16 cellular contexts compared by ENCODE assay signal in genomic region chr2:120847700-120848321, GRCh38.
DNase-seq lines count a peak whose midpoint lies in the region; ATAC-seq, FAIRE-seq and TF ChIP-seq lines count a peak whose summit lies in the region.
"Had no signal": no experiment of that assay in that cellular context is flagged by ENCODE, and none has a peak within 500 bp of the region (broad histone marks: within the 10 kb centered on the region; RNA-seq: fewer than 3 reads in every experiment).

No MANE protein-coding gene starts in this region.

- peaks cover 5% of the 10 kb centered on the region for H3K4me1 ChIP-seq in keratinocyte (ENCODE audit: control insufficient read depth, extremely low read depth, insufficient read depth, low read length)

- peak; percentile 66 for FAIRE-seq in keratinocyte (lab: Jason Lieb, UNC)
- FAIRE-seq: K562 had no signal

- peak overlapping the region; percentile 62 for H2AFZ ChIP-seq in keratinocyte (ENCODE audit: control insufficient read depth, low read length)

- no peaks in the 10 kb centered on the region for H3K27me3 ChIP-seq in keratinocyte (ENCODE audit: control insufficient read depth, extremely low read depth, insufficient read depth, low read length)
- no peaks in the 10 kb centered on the region for H3K27me3 ChIP-seq in H7 (ENCODE audit: control insufficient read depth, insufficient read depth, low read length)
- no peaks in the 10 kb centered on the region for H3K27me3 ChIP-seq in brain microvascular endothelial cell (replicated peaks)
- H3K27me3 ChIP-seq: tibial nerve had no signal

- POLR2A ChIA-PET in RWPE1 (lab: Yijun Ruan, JAX; ENCODE audit: low non-redundant PET): interaction anchor here (0.6 kb wide), 1 partner anchor 936 kb away, joined by 4 read pairs; no protein-coding TSS in a partner anchor

- no peaks in the 10 kb centered on the region for H3K79me2 ChIP-seq in keratinocyte (ENCODE audit: control insufficient read depth, insufficient read depth, low read length)

- no peaks in the 10 kb centered on the region for H3K9me3 ChIP-seq in keratinocyte (ENCODE audit: control insufficient read depth, low read depth, low read length)

- DNase-seq in left ventricle myocardium superior: peak; percentile 22
- DNase-seq in cardiac septum (ENCODE audit: low spot score): no peak
- peak; percentile 62 for DNase-seq in RWPE1 (ENCODE audit: low spot score)
- DNase-seq in keratinocyte (ENCODE audit: low read depth, low spot score): peak; percentile 38
- no peak for DNase-seq in H7
- no peak for DNase-seq in activated T-cell treated with anti-CD3 and anti-CD28 coated beads for 4 hours
- no peak for DNase-seq in brain microvascular endothelial cell
- DNase-seq: ACHN; activated CD8-positive, alpha-beta T cell treated with anti-CD3 and anti-CD28 coated beads for 36 hours; activated naive CD4-positive, alpha-beta T cell treated with Interleukin-2 at 50 U/mL for 16 hours; Calu3; occipital lobe; stimulated activated CD4-positive, alpha-beta T cell treated with anti-CD3 and anti-CD28 coated beads, Interleukin-15, amount 100 ng/mL, for 24 hours had no signal

- H3K36me3 ChIP-seq in keratinocyte (ENCODE audit: control insufficient read depth in 2 of 2, extremely low read depth in 1 of 2, insufficient read depth in 2 of 2, low read length in 2 of 2) (no peaks in the 10 kb centered on the region), H7 (replicated peaks; ENCODE audit: control insufficient read depth, insufficient read depth, low read length) (no peaks in the 10 kb centered on the region), brain microvascular endothelial cell (replicated peaks) (peaks cover 3% of the 10 kb centered on the region)
- H3K36me3 ChIP-seq: tibial nerve had no signal

- intact Hi-C loops in left ventricle myocardium superior (cut with micrococcal nuclease): no loop called here
- intact Hi-C loops in cardiac septum (cut with DNase I): no loop called here

- peak overlapping the region; percentile 56 for H3K4me2 ChIP-seq in keratinocyte (ENCODE audit: control insufficient read depth, extremely low read depth, insufficient read depth, low read depth, low read length)

- CTCF ChIA-PET in RWPE1 (lab: Yijun Ruan, JAX): interaction anchor here (1.0 to 1.1 kb wide), 2 partner anchors 223 to 224 kb away, joined by 3 to 4 read pairs; no protein-coding TSS in a partner anchor

- H4K20me1 ChIP-seq in keratinocyte (ENCODE audit: control insufficient read depth, extremely low read depth, insufficient read depth, low read length): no peaks in the 10 kb centered on the region

- ATAC-seq in left ventricle myocardium superior (no peak), HG02973 (IDR thresholded peaks at IDR 0.05; ENCODE audit: unreplicated experiment) (no peak)
- ATAC-seq: activated CD8-positive, alpha-beta T cell treated with anti-CD3 and anti-CD28 coated beads for 36 hours; K562 had no signal

- peak overlapping the region in 2 of 3 experiments; percentile 26 to 29 for H3K4me3 ChIP-seq in keratinocyte (ENCODE audit: control insufficient read depth in 2 of 3, extremely low read depth in 1 of 3, insufficient read depth in 2 of 3, low read depth in 1 of 3, low read length in 3 of 3)
- no peak overlapping the region for H3K4me3 ChIP-seq in H7 (ENCODE audit: insufficient read depth, low read depth, low read length)
- no peak overlapping the region for H3K4me3 ChIP-seq in brain microvascular endothelial cell (ENCODE audit: low read depth, low read length)
- H3K4me3 ChIP-seq: K562, tibial nerve had no signal

- dilution Hi-C loops in keratinocyte (cut with MboI; ENCODE audit: extremely low pct_ligation_motif_present, low sequenced_read_pairs): no loop called here

- in situ Hi-C loops in brain microvascular endothelial cell (cut with HindIII; ENCODE audit: low pct_ligation_motif_present, low sequenced_read_pairs): no loop called here

- H3K9ac ChIP-seq in keratinocyte (ENCODE audit: control insufficient read depth, extremely low read depth, insufficient read depth, low read length): no peak overlapping the region

- TF ChIP-seq CTCF in RWPE1 (conservative IDR thresholded peaks at IDR 0.05; ENCODE audit: low read depth) (no peak), keratinocyte (optimal IDR thresholded peaks at IDR 0.05 in 1 of 3, IDR thresholded peaks at IDR 0.05 in 1 of 3, conservative IDR thresholded peaks at IDR 0.05 in 1 of 3; ENCODE audit: extremely low read depth in 1 of 3, insufficient read depth in 2 of 3, low read length in 3 of 3) (no peak), brain microvascular endothelial cell (IDR thresholded peaks at IDR 0.05; ENCODE audit: low read depth, low read length, missing control alignments) (no peak)

- no peaks in the 10 kb centered on the region for H3K9me1 ChIP-seq in keratinocyte (ENCODE audit: control insufficient read depth, extremely low read depth, insufficient read depth, low read length)

- H3K27ac ChIP-seq in RWPE1 (peak overlapping the region; percentile 63), keratinocyte (ENCODE audit: control insufficient read depth, insufficient read depth, low read length) (no peak overlapping the region), brain microvascular endothelial cell (no peak overlapping the region)
- H3K27ac ChIP-seq: tibial nerve had no signal

Comparison
In these comparisons a context has a peak if more than half of its experiments do, and no peak if none do; other contexts are left out.
1. DNase-seq: peak in left ventricle myocardium superior (single experiment), RWPE1 (single experiment) and keratinocyte (single experiment); none in cardiac septum (single experiment), H7 (single experiment), activated T-cell treated with anti-CD3 and anti-CD28 coated beads for 4 hours (single experiment) and brain microvascular endothelial cell (single experiment).
2. H3K4me3 ChIP-seq: peak in keratinocyte (2 of 3); none in H7 (single experiment) and brain microvascular endothelial cell (single experiment).